In the genomic region with DNA sequence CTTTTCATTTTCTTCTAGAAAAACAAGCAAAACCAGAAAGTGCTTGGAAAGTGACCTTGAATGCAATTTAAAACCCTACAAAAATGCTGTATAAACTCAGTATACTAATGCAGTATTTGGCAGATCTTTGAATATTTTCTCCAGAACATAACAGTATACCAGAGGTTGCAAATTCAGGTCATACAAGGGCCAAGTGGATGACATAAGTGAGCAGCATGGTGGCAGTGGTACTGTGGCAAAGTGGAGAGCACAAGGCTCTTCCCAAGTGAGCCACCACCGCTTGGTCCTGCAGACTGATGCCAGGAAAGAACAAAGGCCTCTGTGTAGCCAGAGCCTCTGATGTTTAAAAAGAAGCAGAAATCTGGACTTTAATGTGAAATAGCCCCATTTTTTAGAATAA, we compare ENCODE assay signal across 1 cellular context.
TF ChIP-seq lines count a peak whose summit lies in the region.

No MANE protein-coding gene starts in this region.

TF ChIP-seq in IMR-90, 13 proteins besides CTCF, POLR2A, EP300 and RAD21:
- TF ChIP-seq BHLHE40 (IDR thresholded peaks at IDR 0.05; ENCODE audit: low read depth, low read length) (no peak), MAZ (IDR thresholded peaks at IDR 0.05; ENCODE audit: borderline replicate concordance, low read depth, low read length) (no peak), MAFK (IDR thresholded peaks at IDR 0.05; ENCODE audit: low read depth, low read length) (no peak), USF2 (IDR thresholded peaks at IDR 0.05; ENCODE audit: low read depth, low read length) (no peak), RFX5 (IDR thresholded peaks at IDR 0.05; ENCODE audit: low read depth, low read length) (no peak), SMC3 (IDR thresholded peaks at IDR 0.05; ENCODE audit: low read depth, low read length) (no peak), FOS (IDR thresholded peaks at IDR 0.05; ENCODE audit: low read depth, low read length) (no peak), NFE2L2 (IDR thresholded peaks at IDR 0.05; ENCODE audit: low read depth, low read length) (no peak), RCOR1 (IDR thresholded peaks at IDR 0.05; ENCODE audit: insufficient replicate concordance, low read length) (no peak), MXI1 (IDR thresholded peaks at IDR 0.05; ENCODE audit: borderline replicate concordance, low read depth, low read length) (no peak), CEBPB (IDR thresholded peaks at IDR 0.05; ENCODE audit: low read depth, low read length) (no peak)
- TF ChIP-seq, protein P1, sequence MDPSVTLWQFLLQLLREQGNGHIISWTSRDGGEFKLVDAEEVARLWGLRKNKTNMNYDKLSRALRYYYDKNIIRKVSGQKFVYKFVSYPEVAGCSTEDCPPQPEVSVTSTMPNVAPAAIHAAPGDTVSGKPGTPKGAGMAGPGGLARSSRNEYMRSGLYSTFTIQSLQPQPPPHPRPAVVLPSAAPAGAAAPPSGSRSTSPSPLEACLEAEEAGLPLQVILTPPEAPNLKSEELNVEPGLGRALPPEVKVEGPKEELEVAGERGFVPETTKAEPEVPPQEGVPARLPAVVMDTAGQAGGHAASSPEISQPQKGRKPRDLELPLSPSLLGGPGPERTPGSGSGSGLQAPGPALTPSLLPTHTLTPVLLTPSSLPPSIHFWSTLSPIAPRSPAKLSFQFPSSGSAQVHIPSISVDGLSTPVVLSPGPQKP (IDR thresholded peaks at IDR 0.05; ENCODE audit: borderline replicate concordance, low read depth, low read length): no peak
